8 cellular contexts compared by ENCODE assay signal in the genomic region with DNA sequence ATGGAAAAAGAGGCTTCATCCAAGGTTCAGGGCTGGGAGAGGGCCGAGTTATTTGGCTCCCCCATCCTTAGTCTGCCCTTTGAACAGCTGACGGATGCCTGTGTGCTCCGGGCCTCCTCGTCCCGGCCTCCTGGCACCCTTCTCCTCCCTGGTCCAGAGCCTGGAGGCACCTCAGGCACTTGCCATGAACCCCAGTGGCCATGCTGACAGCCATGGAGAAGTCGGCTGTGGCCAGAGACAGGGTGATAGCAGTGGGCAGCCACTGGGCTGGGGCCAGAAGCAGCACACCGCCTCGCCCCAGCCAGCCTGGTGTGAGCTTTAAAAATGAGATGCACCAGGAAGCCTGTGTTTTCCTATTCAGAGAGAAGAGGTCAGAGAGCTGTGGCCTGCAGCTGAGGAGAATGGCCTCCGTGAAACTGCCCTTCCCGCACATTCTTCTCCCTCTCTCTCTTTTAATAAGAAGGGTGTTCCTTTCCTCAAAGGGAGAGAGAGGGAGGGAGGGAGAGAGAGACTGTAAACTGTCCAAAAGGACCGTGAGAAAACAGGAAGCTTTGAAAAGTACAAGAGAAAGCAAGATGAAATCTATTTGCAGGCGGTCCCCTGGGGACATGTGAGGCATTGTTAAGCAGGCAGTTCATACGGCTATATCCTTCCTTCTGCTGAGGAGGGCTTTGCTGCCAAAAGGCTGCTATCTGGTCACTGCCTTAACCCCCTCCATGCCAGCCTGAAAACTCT. TPM values are rescaled to one million over a fixed set of nuclear protein-coding genes. Genes with fewer than 3 reads are reported as not detected.
DNase-seq lines count a peak whose midpoint lies in the region; ATAC-seq and TF ChIP-seq lines count a peak whose summit lies in the region.

No MANE protein-coding gene starts in this region.

- peaks cover 9 to 26% of the 10 kb centered on the region in 2 donors for H3K4me1 ChIP-seq in breast epithelium
- H3K4me1 ChIP-seq in left lung: peaks cover 19% of the 10 kb centered on the region in 2 donors
- peaks cover 16 to 35% (median 27%) of the 10 kb centered on the region in 4 donors for H3K4me1 ChIP-seq in transverse colon

- peak; percentile 76 for ATAC-seq in GM19455 (IDR thresholded peaks at IDR 0.05; ENCODE audit: unreplicated experiment)
- ATAC-seq in HG03571 (IDR thresholded peaks at IDR 0.05; ENCODE audit: unreplicated experiment): peak; percentile 86
- ATAC-seq in left lung: peak; percentile 63

- no peak for TF ChIP-seq POLR2A in breast epithelium (IDR thresholded peaks at IDR 0.05)
- no peak for TF ChIP-seq POLR2A in transverse colon (IDR thresholded peaks at IDR 0.05)

- TF ChIP-seq EP300 in transverse colon (IDR thresholded peaks at IDR 0.05; ENCODE audit: low read depth): no peak

- in situ Hi-C loops in transverse colon (cut with MboI; ENCODE audit: low pct_ligation_motif_present in 1 of 4, low pct_unique_long_range_greater_than_20kb in 1 of 4, low sequenced_read_pairs in 3 of 4): no loop called here

- intact Hi-C loops in breast epithelium (cut with DNase I; ENCODE audit: low total_unique reads): loop anchor here (2.0 kb wide), 1 partner anchor 59 kb away; no protein-coding TSS in a partner anchor
- intact Hi-C loops in left lung (cut with DNase I): no loop called here
- intact Hi-C loops in transverse colon (cut with DNase I; ENCODE audit: low total_unique reads): no loop called here

- TF ChIP-seq CTCF in AG09309 (IDR thresholded peaks at IDR 0.05; ENCODE audit: control insufficient read depth, insufficient read depth, low read depth, low read length, missing control alignments): no peak
- no peak for TF ChIP-seq CTCF in breast epithelium (IDR thresholded peaks at IDR 0.05)
- TF ChIP-seq CTCF in left lung (IDR thresholded peaks at IDR 0.05): no peak
- no peak for TF ChIP-seq CTCF in transverse colon (IDR thresholded peaks at IDR 0.05)

- H3K9me3 ChIP-seq in breast epithelium (no peaks in the 10 kb centered on the region), left lung (no peaks in the 10 kb centered on the region), transverse colon (no peaks in the 10 kb centered on the region)

- peak overlapping the region; percentile 95 to 99 for H3K27ac ChIP-seq in breast epithelium
- H3K27ac ChIP-seq in left lung: peak overlapping the region; percentile 81 to 85
- H3K27ac ChIP-seq in transverse colon: peak overlapping the region; percentile 73 to 89 (median 82)

- no peak overlapping the region for H3K4me3 ChIP-seq in AG09309 (ENCODE audit: control insufficient read depth, low read depth, low read length)
- peak overlapping the region in 1 of 3 donors; percentile 46 for H3K4me3 ChIP-seq in breast epithelium
- no peak overlapping the region for H3K4me3 ChIP-seq in left lung
- H3K4me3 ChIP-seq in transverse colon: no peak overlapping the region

- H3K27me3 ChIP-seq in breast epithelium: no peaks in the 10 kb centered on the region
- no peaks in the 10 kb centered on the region for H3K27me3 ChIP-seq in left lung
- H3K27me3 ChIP-seq in transverse colon: no peaks in the 10 kb centered on the region

- 28% methylated on average over 12 of the region's 13 CpGs; no CpG with 5 or more reads in 1 of the 2 donors for WGBS in transverse colon (ENCODE audit: low coverage in 1 of 2), 2 donors

- DNase-seq in AG09309 (ENCODE audit: low read depth): peak; percentile 92
- DNase-seq in breast epithelium (ENCODE audit: low spot score in 2 of 2): peak in 1 of 2 donors; percentile 60
- DNase-seq in left lung: no peak
- DNase-seq in transverse colon: peak; percentile 23
- no peak for DNase-seq in KG1 (lab: John Stamatoyannopoulos, UW)
- DNase-seq in DMS153 treated with DMSO at 0.1 percent for 48 hours (lab: John Stamatoyannopoulos, UW; ENCODE audit: unreplicated experiment): no peak

- H3K36me3 ChIP-seq in breast epithelium (no peaks in the 10 kb centered on the region), left lung (peaks cover 0 to 11% of the 10 kb centered on the region in 2 donors), transverse colon (no peaks in the 10 kb centered on the region)

RNA-seq across cellular contexts. Expression of gene ZNF366, which starts 55.3 kb away (rescaled TPM):
- 1 to 10 TPM; 1.9 to 5.2 (median 2.6) TPM for total RNA-seq in breast epithelium
- total RNA-seq in left lung: 1 to 10 TPM; 3.2 to 5.6 TPM
- total RNA-seq in transverse colon: 1 to 10 TPM in 1 of 4 donors, under 1 TPM in 3; 0.40 to 1.4 (median 0.72) TPM

Comparison
In these comparisons a context has a peak if more than half of its experiments do, and no peak if none do; other contexts are left out.
1. DNase-seq: peak in AG09309 (single experiment) and transverse colon (single experiment); none in left lung (0 of 2), KG1 (single experiment) and DMS153 treated with DMSO at 0.1 percent for 48 hours (single experiment).
2. Peak in every context shown above with its lines, with median percentiles within 50 percentile points of each other: ATAC-seq and H3K27ac ChIP-seq.